10 cellular contexts compared by ENCODE assay signal in genomic region chr1:9753121-9753531, GRCh38.
DNase-seq lines count a peak whose midpoint lies in the region; TF ChIP-seq lines count a peak whose summit lies in the region.
"Had no signal": no experiment of that assay in that cellular context is flagged by ENCODE, and none has a peak within 500 bp of the region (broad histone marks: within the 10 kb centered on the region; RNA-seq: fewer than 3 reads in every experiment).

No MANE protein-coding gene starts in this region.

- no peak overlapping the region for H3K9ac ChIP-seq in fibroblast of lung (ENCODE audit: insufficient read depth, low read length)
- no peak overlapping the region for H3K9ac ChIP-seq in neural progenitor cell

- no peak overlapping the region for H2AFZ ChIP-seq in fibroblast of lung (ENCODE audit: low read length)
- H2AFZ ChIP-seq in neural progenitor cell (replicated peaks) = no peak overlapping the region

- H3K27me3 ChIP-seq in fibroblast of lung (ENCODE audit: control insufficient read depth, insufficient read depth, low read length) (no peaks in the 10 kb centered on the region), neural progenitor cell (no peaks in the 10 kb centered on the region)

- peaks cover 2% of the 10 kb centered on the region for H3K27me3 Mint-ChIP-seq in neural progenitor cell (ENCODE audit: insufficient read depth, low read depth)
- H3K27me3 Mint-ChIP-seq: memory B cell; stimulated activated naive CD8-positive, alpha-beta T cell treated with anti-CD3 and anti-CD28 coated beads, Interleukin-15, amount 100 ng/mL, for 72 hours had no signal

- H3K4me3 ChIP-seq in fibroblast of lung (replicated peaks in 1 of 4; ENCODE audit: control extremely low read depth in 1 of 4, insufficient read depth in 1 of 4, low read depth in 3 of 4, low read length in 4 of 4) (no peak overlapping the region), retinal pigment epithelial cell (ENCODE audit: low read length) (no peak overlapping the region), neural progenitor cell (no peak overlapping the region)

- H3K9me3 Mint-ChIP-seq in neural progenitor cell = peaks cover 4% of the 10 kb centered on the region
- H3K9me3 Mint-ChIP-seq: memory B cell; stimulated activated naive CD8-positive, alpha-beta T cell treated with anti-CD3 and anti-CD28 coated beads, Interleukin-15, amount 100 ng/mL, for 72 hours had no signal

- H4K20me1 ChIP-seq in fibroblast of lung (ENCODE audit: control insufficient read depth, extremely low read depth, insufficient read depth, low read length) (no peaks in the 10 kb centered on the region), neural progenitor cell (ENCODE audit: low read depth) (peaks cover 43% of the 10 kb centered on the region)

- H3K4me2 ChIP-seq in fibroblast of lung (ENCODE audit: extremely low read depth, insufficient read depth, low read length) (no peak overlapping the region), neural progenitor cell (no peak overlapping the region)

- H3K79me2 ChIP-seq in fibroblast of lung (ENCODE audit: control insufficient read depth, insufficient read depth, low read length) = no peaks in the 10 kb centered on the region
- peaks cover 33% of the 10 kb centered on the region for H3K79me2 ChIP-seq in neural progenitor cell (ENCODE audit: low read depth)

- H3K27ac Mint-ChIP-seq in neural progenitor cell = no peak overlapping the region
- H3K27ac Mint-ChIP-seq: memory B cell had no signal

- no peaks in the 10 kb centered on the region for H3K4me1 ChIP-seq in fibroblast of lung (ENCODE audit: control insufficient read depth, extremely low read depth, insufficient read depth, low read length)
- H3K4me1 ChIP-seq in neural progenitor cell = peaks cover 14% of the 10 kb centered on the region

- peak; percentile 15 for DNase-seq in GM04503 (ENCODE audit: low read depth)
- DNase-seq in RKO (ENCODE audit: low spot score) = peak; percentile 54
- DNase-seq in fibroblast of lung (ENCODE audit: low read depth in 2 of 2) = peak; percentile 77 to 84
- peak; percentile 19 for DNase-seq in retinal pigment epithelial cell (ENCODE audit: low read depth)
- DNase-seq in neural progenitor cell (ENCODE audit: low spot score) = no peak
- no peak for DNase-seq in activated CD4-positive, CD25-positive, alpha-beta regulatory T cell treated with anti-CD3 and anti-CD28 coated beads, Interleukin-2, amount 50 U/mL, for 72 hours
- no peak for DNase-seq in SIG-M5 (lab: John Stamatoyannopoulos, UW)
- DNase-seq: activated naive CD4-positive, alpha-beta T cell; stimulated activated naive CD8-positive, alpha-beta T cell treated with anti-CD3 and anti-CD28 coated beads, Interleukin-15, amount 100 ng/mL, for 72 hours had no signal

- H3F3A ChIP-seq in neural progenitor cell (ENCODE audit: low read depth) = no peaks in the 10 kb centered on the region

- H3K36me3 Mint-ChIP-seq in neural progenitor cell = peaks cover 35% of the 10 kb centered on the region

- no peak for TF ChIP-seq CTCF in fibroblast of lung (conservative IDR thresholded peaks at IDR 0.05 in 1 of 2, IDR thresholded peaks at IDR 0.05 in 1 of 2; ENCODE audit: low read depth in 1 of 2, low read length in 2 of 2)
- TF ChIP-seq CTCF in retinal pigment epithelial cell (conservative IDR thresholded peaks at IDR 0.05; ENCODE audit: low read depth, low read length) = no peak
- no peak for TF ChIP-seq CTCF in neural progenitor cell (IDR thresholded peaks at IDR 0.05)

- no peak overlapping the region for H3K4me3 Mint-ChIP-seq in neural progenitor cell
- H3K4me3 Mint-ChIP-seq: memory B cell; stimulated activated naive CD8-positive, alpha-beta T cell treated with anti-CD3 and anti-CD28 coated beads, Interleukin-15, amount 100 ng/mL, for 72 hours had no signal

- H3K36me3 ChIP-seq in fibroblast of lung (ENCODE audit: control insufficient read depth, insufficient read depth, low read length) (peaks cover 4% of the 10 kb centered on the region), neural progenitor cell (peaks cover 4% of the 10 kb centered on the region)

- no peaks in the 10 kb centered on the region for H3K9me3 ChIP-seq in fibroblast of lung (ENCODE audit: control insufficient read depth, insufficient read depth, low read depth, low read length)
- no peaks in the 10 kb centered on the region for H3K9me3 ChIP-seq in neural progenitor cell (ENCODE audit: low read depth)

- H3K27ac ChIP-seq in fibroblast of lung (ENCODE audit: insufficient read depth, low read length) = no peak overlapping the region
- H3K27ac ChIP-seq in neural progenitor cell = no peak overlapping the region

- H3K4me1 Mint-ChIP-seq in neural progenitor cell = peaks cover 13% of the 10 kb centered on the region
- H3K4me1 Mint-ChIP-seq: memory B cell had no signal

Comparison
In these comparisons a context has a peak if more than half of its experiments do, and no peak if none do; other contexts are left out.
1. DNase-seq: peak in GM04503 (single experiment), RKO (single experiment), fibroblast of lung (2 of 2) and retinal pigment epithelial cell (single experiment); none in neural progenitor cell (single experiment), activated CD4-positive, CD25-positive, alpha-beta regulatory T cell treated with anti-CD3 and anti-CD28 coated beads, Interleukin-2, amount 50 U/mL, for 72 hours (single experiment) and SIG-M5 (single experiment).